In genomic region chr1:29655145-29655544, GRCh38 we compare ENCODE assay signal across 17 cellular contexts.
DNase-seq lines count a peak whose midpoint lies in the region; ATAC-seq, FAIRE-seq and TF ChIP-seq lines count a peak whose summit lies in the region.
"Had no signal": no experiment of that assay in that cellular context is flagged by ENCODE, and none has a peak within 500 bp of the region (broad histone marks: within the 10 kb centered on the region; RNA-seq: fewer than 3 reads in every experiment).

No MANE protein-coding gene starts in this region.

- no peak overlapping the region for H3K4me3 ChIP-seq in GM06990 (replicated peaks; ENCODE audit: low read depth, low read length)
- H3K4me3 ChIP-seq in bronchial epithelial cell (ENCODE audit: low read depth, low read length): no peak overlapping the region
- H3K4me3 ChIP-seq in brain microvascular endothelial cell (ENCODE audit: low read depth, low read length): no peak overlapping the region
- H3K4me3 ChIP-seq: GM23248 had no signal

- no peak for ATAC-seq in GM21619 (IDR thresholded peaks at IDR 0.05; ENCODE audit: unreplicated experiment)
- ATAC-seq: HCT116 had no signal

- in situ Hi-C loops in brain microvascular endothelial cell (cut with HindIII; ENCODE audit: low pct_ligation_motif_present, low sequenced_read_pairs): no loop called here

- peak; percentile 18 for FAIRE-seq in bronchial epithelial cell (lab: Jason Lieb, UNC)

- TF ChIP-seq CTCF in GM06990 (IDR thresholded peaks at IDR 0.05; ENCODE audit: insufficient read depth, low read length, poor library complexity, severe bottlenecking) (no peak), bronchial epithelial cell (IDR thresholded peaks at IDR 0.05; ENCODE audit: insufficient read depth, low read length, severe bottlenecking) (no peak), brain microvascular endothelial cell (IDR thresholded peaks at IDR 0.05; ENCODE audit: low read depth, low read length, missing control alignments) (no peak)

- H3K27ac ChIP-seq in brain microvascular endothelial cell: no peak overlapping the region
- H3K27ac ChIP-seq: GM23248 had no signal

- peak; percentile 2 for DNase-seq in D341Med (ENCODE audit: low spot score)
- peak; percentile 44 for DNase-seq in GM06990 (ENCODE audit: extremely low read depth, insufficient read length)
- no peak for DNase-seq in bronchial epithelial cell (ENCODE audit: low read depth)
- DNase-seq in posterior vena cava (ENCODE audit: low spot score): peak; percentile 13
- no peak for DNase-seq in NCI-H446 treated with DMSO at 0.1 percent for 48 hours (lab: John Stamatoyannopoulos, UW)
- DNase-seq in brain microvascular endothelial cell: no peak
- DNase-seq: COR-L47; DMS153; GM23248; NCI-H1105 treated with DMSO at 0.1 percent for 48 hours; NCI-H187; NCI-H226; NCI-H69; NK-92 treated with Interleukin-12 subunit alpha and Interleukin-12 subunit beta, amount 100 ng/mL, for 24 hours; SIG-M5 had no signal

- intact Hi-C loops in posterior vena cava (cut with DNase I): no loop called here

- H3K36me3 ChIP-seq in GM06990 (ENCODE audit: control insufficient read depth, insufficient read depth, low read length) (no peaks in the 10 kb centered on the region), bronchial epithelial cell (ENCODE audit: control insufficient read depth, insufficient read depth, low read length) (no peaks in the 10 kb centered on the region), brain microvascular endothelial cell (replicated peaks) (no peaks in the 10 kb centered on the region)

- H3K27me3 ChIP-seq in GM06990 (replicated peaks; ENCODE audit: control insufficient read depth, insufficient read depth, low read length) (no peaks in the 10 kb centered on the region; the same call in 1 of the 2 replicates), bronchial epithelial cell (ENCODE audit: control insufficient read depth, insufficient read depth, low read length) (no peaks in the 10 kb centered on the region), brain microvascular endothelial cell (replicated peaks) (no peaks in the 10 kb centered on the region)

Comparison
In these comparisons a context has a peak if more than half of its experiments do, and no peak if none do; other contexts are left out.
1. DNase-seq: peak in D341Med (single experiment), GM06990 (single experiment) and posterior vena cava (single experiment); none in bronchial epithelial cell (single experiment), NCI-H446 treated with DMSO at 0.1 percent for 48 hours (single experiment) and brain microvascular endothelial cell (single experiment).